In genomic region chr17:59347975-59348391, GRCh38 we compare ENCODE assay signal across 17 cellular contexts. TPM values are rescaled to one million over a fixed set of nuclear protein-coding genes. Genes with fewer than 3 reads are reported as not detected.
DNase-seq lines count a peak whose midpoint lies in the region; ATAC-seq, FAIRE-seq and TF ChIP-seq lines count a peak whose summit lies in the region.
"Had no signal": no experiment of that assay in that cellular context is flagged by ENCODE, and none has a peak within 500 bp of the region (broad histone marks: within the 10 kb centered on the region; RNA-seq: fewer than 3 reads in every experiment).

No MANE protein-coding gene starts in this region.

- no peak overlapping the region for H3K4me2 ChIP-seq in neuronal stem cell (ENCODE audit: insufficient read depth, low read length, poor library complexity, severe bottlenecking)

- peaks cover 36% of the 10 kb centered on the region for H3K4me1 Mint-ChIP-seq in activated CD4-positive, alpha-beta memory T cell treated with anti-CD3 and anti-CD28 coated beads, Interleukin-2, amount 10 ng/mL, durations not matched to agents 7 days and 5 days

- no peak overlapping the region for H4K8ac ChIP-seq in neuronal stem cell (ENCODE audit: low read depth, low read length)

- no peak overlapping the region for H2BK12ac ChIP-seq in neuronal stem cell (ENCODE audit: low read length)

- H3K27me3 Mint-ChIP-seq in activated CD4-positive, alpha-beta memory T cell treated with anti-CD3 and anti-CD28 coated beads, Interleukin-2, amount 10 ng/mL, durations not matched to agents 7 days and 5 days = no peaks in the 10 kb centered on the region
- H3K27me3 Mint-ChIP-seq: activated T-helper 17 cell treated with anti-CD3 and anti-CD28 coated beads, Interleukin-2, amount 50 U/mL, for 72 hours had no signal

- H2BK5ac ChIP-seq in neuronal stem cell (ENCODE audit: low read length) = no peak overlapping the region

- TF ChIP-seq POLR2A in NB4 (IDR thresholded peaks at IDR 0.05; ENCODE audit: extremely low read depth, insufficient read length) (no peak), GM18505 (IDR thresholded peaks at IDR 0.05; ENCODE audit: borderline replicate concordance, extremely low read depth, insufficient read depth, insufficient read length) (no peak)

- no peak for FAIRE-seq in RCC 7860 (lab: Jason Lieb, UNC)
- FAIRE-seq: TTC549 had no signal

- peaks cover 11 to 13% of the 10 kb centered on the region in 2 donors for H3K4me1 ChIP-seq in neuronal stem cell (ENCODE audit: control insufficient read depth in 2 of 2, insufficient read depth in 1 of 2, low read depth in 1 of 2, low read length in 2 of 2)

- no peaks in the 10 kb centered on the region for H3K36me3 ChIP-seq in neuronal stem cell (replicated peaks in 1 of 2; ENCODE audit: control insufficient read depth in 2 of 2, insufficient read depth in 2 of 2, low read length in 2 of 2)
- H3K36me3 ChIP-seq: SJSA1 had no signal

- peak; percentile 54 to 59 for DNase-seq in AML-193 (lab: John Stamatoyannopoulos, UW)
- DNase-seq in NB4 (ENCODE audit: low read depth) = peak; percentile 80
- peak; percentile 60 for DNase-seq in brain pericyte (ENCODE audit: low read depth, low spot score)
- DNase-seq in neuronal stem cell (ENCODE audit: low spot score) = no peak
- no peak for DNase-seq in RCC 7860 (ENCODE audit: low spot score)
- no peak for DNase-seq in HPDE6-E6E7 (ENCODE audit: extremely low spot score)
- DNase-seq in activated CD4-positive, alpha-beta memory T cell treated with anti-CD3 and anti-CD28 coated beads, Interleukin-2, amount 10 ng/mL, durations not matched to agents 7 days and 5 days = no peak
- DNase-seq: activated CD8-positive, alpha-beta T cell treated with anti-CD3 and anti-CD28 coated beads, Interleukin-2, amount 10 ng/mL, durations not matched to agents 7 days and 5 days; amygdala; esophagus squamous epithelium; GF-D8; heart left ventricle; NCI-H2107 had no signal

- no peaks in the 10 kb centered on the region for H3K9me3 ChIP-seq in neuronal stem cell (replicated peaks in 1 of 2; ENCODE audit: control insufficient read depth in 2 of 2, insufficient read depth in 1 of 2, low read depth in 1 of 2, low read length in 2 of 2)
- H3K9me3 ChIP-seq: esophagus squamous epithelium, heart left ventricle had no signal

- peaks cover under 1% of the 10 kb centered on the region for H3K36me3 Mint-ChIP-seq in activated CD4-positive, alpha-beta memory T cell treated with anti-CD3 and anti-CD28 coated beads, Interleukin-2, amount 10 ng/mL, durations not matched to agents 7 days and 5 days (ENCODE audit: low read depth)

- no peak overlapping the region for H3K4me3 Mint-ChIP-seq in activated CD4-positive, alpha-beta memory T cell treated with anti-CD3 and anti-CD28 coated beads, Interleukin-2, amount 10 ng/mL, durations not matched to agents 7 days and 5 days
- H3K4me3 Mint-ChIP-seq: activated CD8-positive, alpha-beta T cell treated with anti-CD3 and anti-CD28 coated beads, Interleukin-2, amount 10 ng/mL, durations not matched to agents 7 days and 5 days; activated T-helper 17 cell treated with anti-CD3 and anti-CD28 coated beads, Interleukin-2, amount 50 U/mL, for 72 hours had no signal

- no peaks in the 10 kb centered on the region for H3K9me3 Mint-ChIP-seq in activated CD4-positive, alpha-beta memory T cell treated with anti-CD3 and anti-CD28 coated beads, Interleukin-2, amount 10 ng/mL, durations not matched to agents 7 days and 5 days
- H3K9me3 Mint-ChIP-seq: activated T-helper 17 cell treated with anti-CD3 and anti-CD28 coated beads, Interleukin-2, amount 50 U/mL, for 72 hours had no signal

- H3K9ac ChIP-seq in neuronal stem cell (ENCODE audit: low read depth, low read length, poor library complexity) = no peak overlapping the region

- no peak overlapping the region for H4K91ac ChIP-seq in neuronal stem cell (ENCODE audit: low read depth, low read length, poor library complexity)

- WGBS in neuronal stem cell (ENCODE audit: extremely low coverage in 2 of 2, insufficient read length in 2 of 2, insufficient replicate concordance in 1 of 2), 2 donors = no CpG with 5 or more reads among the region's 7 CpGs

- no peak for TF ChIP-seq CTCF in NB4 (IDR thresholded peaks at IDR 0.05; ENCODE audit: low read depth, low read length)

- H3K14ac ChIP-seq in neuronal stem cell (ENCODE audit: low read length) = no peak overlapping the region

- H3K23ac ChIP-seq in neuronal stem cell (ENCODE audit: low read depth, low read length, poor library complexity) = no peak overlapping the region

- H3K18ac ChIP-seq in neuronal stem cell (ENCODE audit: low read length) = peak overlapping the region; percentile 20

- H3K27ac Mint-ChIP-seq in activated CD4-positive, alpha-beta memory T cell treated with anti-CD3 and anti-CD28 coated beads, Interleukin-2, amount 10 ng/mL, durations not matched to agents 7 days and 5 days = no peak overlapping the region
- H3K27ac Mint-ChIP-seq: activated CD8-positive, alpha-beta T cell treated with anti-CD3 and anti-CD28 coated beads, Interleukin-2, amount 10 ng/mL, durations not matched to agents 7 days and 5 days; activated T-helper 17 cell treated with anti-CD3 and anti-CD28 coated beads, Interleukin-2, amount 50 U/mL, for 72 hours had no signal

- H2BK120ac ChIP-seq in neuronal stem cell (ENCODE audit: low read depth, low read length) = no peak overlapping the region

- no peak overlapping the region for H2AK5ac ChIP-seq in neuronal stem cell (ENCODE audit: low read depth, low read length)

- no peak overlapping the region for H3K27ac ChIP-seq in neuronal stem cell (replicated peaks; ENCODE audit: low read length)
- H3K27ac ChIP-seq: esophagus squamous epithelium, SJSA1 had no signal

- H3K27me3 ChIP-seq in neuronal stem cell (ENCODE audit: control insufficient read depth in 3 of 3, insufficient read depth in 3 of 3, low read depth in 1 of 3, low read length in 3 of 3) = no peaks in the 10 kb centered on the region
- H3K27me3 ChIP-seq: esophagus squamous epithelium, heart left ventricle, SJSA1 had no signal

- POLR2A ChIA-PET in activated CD4-positive, alpha-beta memory T cell treated with anti-CD3 and anti-CD28 coated beads, Interleukin-2, amount 10 ng/mL, durations not matched to agents 7 days and 5 days (lab: Charles Lee) = no interaction called here

- no peak overlapping the region for H3K4me3 ChIP-seq in NB4 (ENCODE audit: low read depth, low read length)
- no peak overlapping the region for H3K4me3 ChIP-seq in neuronal stem cell (ENCODE audit: low read length in 2 of 2)
- H3K4me3 ChIP-seq: esophagus squamous epithelium, heart left ventricle, SJSA1 had no signal

- no peaks in the 10 kb centered on the region for H3K79me1 ChIP-seq in neuronal stem cell (ENCODE audit: low read depth, low read length)

- H2BK15ac ChIP-seq in neuronal stem cell (ENCODE audit: low read length) = no peak overlapping the region

- H2AFZ ChIP-seq in neuronal stem cell (ENCODE audit: low read length) = no peak overlapping the region

- CTCF ChIA-PET in activated CD4-positive, alpha-beta memory T cell treated with anti-CD3 and anti-CD28 coated beads, Interleukin-2, amount 10 ng/mL, durations not matched to agents 7 days and 5 days (lab: Charles Lee) = interaction anchor here (0.6 to 1.2 kb wide), 2 partner anchors 10 to 94 kb away, joined by 3 to 4 read pairs; no protein-coding TSS in a partner anchor

- no peak for ATAC-seq in GM18505 (IDR thresholded peaks at IDR 0.05; ENCODE audit: unreplicated experiment)
- ATAC-seq: activated CD8-positive, alpha-beta T cell treated with anti-CD3 and anti-CD28 coated beads, Interleukin-2, amount 10 ng/mL, durations not matched to agents 7 days and 5 days; activated T-helper 17 cell treated with anti-CD3 and anti-CD28 coated beads, Interleukin-2, amount 50 U/mL, for 72 hours; heart left ventricle had no signal

- no peak overlapping the region for H3K4ac ChIP-seq in neuronal stem cell (ENCODE audit: low read length)

RNA-seq across cellular contexts. Expression of gene YPEL2, which starts 16.5 kb away (rescaled TPM):
- 9.8 TPM for polyA plus RNA-seq in neuronal stem cell (2013, experiment 1 of 2)
- 9.6 TPM for polyA plus RNA-seq in neuronal stem cell (2013, experiment 2 of 2)
- 10 to 100 TPM; 17.1 to 18.4 TPM for total RNA-seq in activated CD4-positive, alpha-beta memory T cell treated with anti-CD3 and anti-CD28 coated beads, Interleukin-2, amount 10 ng/mL, durations not matched to agents 7 days and 5 days

Comparison
In these comparisons a context has a peak if more than half of its experiments do, and no peak if none do; other contexts are left out.
1. DNase-seq: peak in AML-193 (2 of 2), NB4 (single experiment) and brain pericyte (single experiment); none in neuronal stem cell (single experiment), RCC 7860 (single experiment), HPDE6-E6E7 (single experiment) and activated CD4-positive, alpha-beta memory T cell treated with anti-CD3 and anti-CD28 coated beads, Interleukin-2, amount 10 ng/mL, durations not matched to agents 7 days and 5 days (single experiment).